10 cellular contexts compared by ENCODE assay signal in the genomic region with DNA sequence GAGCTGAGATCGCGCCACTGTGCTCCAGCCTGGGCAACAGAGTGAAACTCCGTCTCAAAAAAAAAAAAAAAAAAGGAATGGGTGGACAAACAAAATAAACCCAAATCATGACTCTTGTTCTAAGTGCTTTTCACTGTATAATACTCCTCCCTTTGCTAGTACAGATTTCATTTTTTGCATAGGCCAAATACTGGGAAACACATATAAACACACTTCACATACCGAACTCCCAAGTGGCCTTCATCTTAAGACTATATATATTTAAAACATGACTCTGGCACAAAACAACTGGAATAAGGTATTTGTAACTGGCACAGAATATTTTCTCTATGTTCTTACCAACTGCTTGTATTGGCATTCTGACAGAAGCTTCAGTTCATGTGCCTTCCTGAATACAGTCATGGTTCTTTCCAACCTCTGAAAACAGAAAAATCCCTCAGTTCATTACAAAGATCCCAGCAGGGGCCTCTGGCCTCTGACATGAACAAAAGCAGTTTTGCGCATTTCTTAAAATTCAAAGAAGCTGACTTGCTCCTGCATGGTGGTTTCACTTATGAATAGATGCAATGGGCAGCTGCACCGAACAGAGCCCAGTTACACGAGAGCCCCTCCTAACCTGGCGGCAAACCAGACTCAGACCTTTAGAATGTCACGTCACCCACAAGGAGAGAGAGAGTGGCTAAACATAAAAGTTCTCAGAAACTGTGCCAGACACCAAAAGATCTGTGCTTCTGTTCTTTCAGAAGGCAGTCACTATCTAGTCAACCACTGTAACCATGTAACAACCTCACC. TPM values are rescaled to one million over a fixed set of nuclear protein-coding genes. Genes with fewer than 3 reads are reported as not detected.
DNase-seq lines count a peak whose midpoint lies in the region; ATAC-seq and TF ChIP-seq lines count a peak whose summit lies in the region.
"Had no signal": no experiment of that assay in that cellular context is flagged by ENCODE, and none has a peak within 500 bp of the region (broad histone marks: within the 10 kb centered on the region; RNA-seq: fewer than 3 reads in every experiment).

No MANE protein-coding gene starts in this region.

- H3K4me3 ChIP-seq in HCT116 (replicated peaks in 1 of 2; ENCODE audit: low read depth in 1 of 2, low read length in 2 of 2) (no peak overlapping the region), uterus (no peak overlapping the region)
- H3K4me3 ChIP-seq: gastrocnemius medialis had no signal

- TF ChIP-seq POLR2A in HCT116 (IDR thresholded peaks at IDR 0.05; ENCODE audit: borderline replicate concordance, extremely low read depth, insufficient read depth, insufficient read length) (no peak), uterus (IDR thresholded peaks at IDR 0.05) (no peak)

- no peaks in the 10 kb centered on the region for H3K9me2 ChIP-seq in HCT116 (ENCODE audit: insufficient read depth)

- DNase-seq in HCT116 (ENCODE audit: low read depth, low spot score) (no peak), dermis blood vessel endothelial cell (peak; percentile 56), smooth muscle cell of the brain vasculature (ENCODE audit: low read depth, low spot score) (peak; percentile 96), uterus (no peak), NCI-H524 treated with DMSO at 0.1 percent for 48 hours (lab: John Stamatoyannopoulos, UW) (no peak)
- peak; percentile 74 for DNase-seq in activated CD8-positive, alpha-beta memory T cell treated with anti-CD3 and anti-CD28 coated beads for 24 hours
- DNase-seq in NK-92 treated with Interleukin-12 subunit alpha and Interleukin-12 subunit beta, amount 100 ng/mL, for 24 hours (lab: John Stamatoyannopoulos, UW): no peak
- DNase-seq: DND-41, gastrocnemius medialis had no signal

- H4K20me1 ChIP-seq in HCT116 (ENCODE audit: insufficient read depth): no peaks in the 10 kb centered on the region

- H3K27me3 ChIP-seq in HCT116 (ENCODE audit: insufficient read depth, low read length): no peaks in the 10 kb centered on the region
- no peaks in the 10 kb centered on the region for H3K27me3 ChIP-seq in uterus
- H3K27me3 ChIP-seq: gastrocnemius medialis had no signal

- no peaks in the 10 kb centered on the region for H3K4me1 ChIP-seq in HCT116 (ENCODE audit: control insufficient read depth in 1 of 2, insufficient read depth in 2 of 2, low read length in 2 of 2)
- H3K4me1 ChIP-seq in uterus: no peaks in the 10 kb centered on the region
- H3K4me1 ChIP-seq: gastrocnemius medialis had no signal

- CTCF ChIA-PET in HCT116 (lab: Charles Lee): no interaction called here

- POLR2A ChIA-PET in HCT116 (lab: Charles Lee): no interaction called here

- H3K9ac ChIP-seq in HCT116 (ENCODE audit: low read length): no peak overlapping the region

- no peaks in the 10 kb centered on the region for H3K79me2 ChIP-seq in HCT116 (ENCODE audit: insufficient read depth, low read length)

- RAD21 ChIA-PET in HCT116 (lab: Charles Lee; ENCODE audit: low non-redundant PET in 1 of 2, low total read pairs in 2 of 2, uncharacterized antibody in 2 of 2, unreplicated experiment in 2 of 2): no interaction called here

- H3K36me3 ChIP-seq in HCT116 (ENCODE audit: control insufficient read depth in 1 of 2, insufficient read depth in 2 of 2, low read length in 2 of 2): peaks cover 33 to 40% of the 10 kb centered on the region in 2 experiments; a peak in 3 of 4 replicates
- no peaks in the 10 kb centered on the region for H3K36me3 ChIP-seq in uterus

- no peak overlapping the region for H2AFZ ChIP-seq in HCT116 (ENCODE audit: low read depth, low read length, poor library complexity, severe bottlenecking)

- TSS peak; percentile 26 for BruUV-seq in HCT116 (replicated peaks; lab: Mats Ljungman, UMichigan)

- intact Hi-C loops in HCT116 (cut with micrococcal nuclease) (loop anchor here (10.0 kb wide), 1 partner anchor 57 kb away; a partner anchor contains a TSS), uterus (cut with DNase I; ENCODE audit: low total_unique reads) (no loop called here)

- H3K4me2 ChIP-seq in HCT116 (ENCODE audit: low read length): no peak overlapping the region

- TF ChIP-seq CTCF in HCT116 (IDR thresholded peaks at IDR 0.05 in 2 of 3, conservative IDR thresholded peaks at IDR 0.05 in 1 of 3; ENCODE audit: borderline replicate concordance in 1 of 3, insufficient read depth in 1 of 3, low read depth in 2 of 3, low read length in 2 of 3): no peak
- TF ChIP-seq CTCF in uterus (IDR thresholded peaks at IDR 0.05): no peak

- ATAC-seq in HCT116 (no peak), GM19351 (IDR thresholded peaks at IDR 0.05; ENCODE audit: unreplicated experiment) (no peak)
- ATAC-seq: gastrocnemius medialis had no signal

- H3K9me3 ChIP-seq in HCT116 (ENCODE audit: control insufficient read depth in 1 of 2, insufficient read depth in 1 of 2, low read depth in 1 of 2, low read length in 2 of 2) (no peaks in the 10 kb centered on the region), uterus (no peaks in the 10 kb centered on the region)
- H3K9me3 ChIP-seq: gastrocnemius medialis had no signal

- H3K27ac ChIP-seq in HCT116 (ENCODE audit: low read depth, low read length): no peak overlapping the region
- H3K27ac ChIP-seq in uterus: no peak overlapping the region
- H3K27ac ChIP-seq: gastrocnemius medialis had no signal

- TF ChIP-seq RAD21 in HCT116 (IDR thresholded peaks at IDR 0.05; ENCODE audit: low read depth): no peak

TF ChIP-seq in HCT116, 20 proteins besides CTCF, POLR2A, EP300 and RAD21:
- TF ChIP-seq, protein P1, sequence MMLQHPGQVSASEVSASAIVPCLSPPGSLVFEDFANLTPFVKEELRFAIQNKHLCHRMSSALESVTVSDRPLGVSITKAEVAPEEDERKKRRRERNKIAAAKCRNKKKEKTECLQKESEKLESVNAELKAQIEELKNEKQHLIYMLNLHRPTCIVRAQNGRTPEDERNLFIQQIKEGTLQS (IDR thresholded peaks at IDR 0.05): no peak
- TF ChIP-seq, protein P2, sequence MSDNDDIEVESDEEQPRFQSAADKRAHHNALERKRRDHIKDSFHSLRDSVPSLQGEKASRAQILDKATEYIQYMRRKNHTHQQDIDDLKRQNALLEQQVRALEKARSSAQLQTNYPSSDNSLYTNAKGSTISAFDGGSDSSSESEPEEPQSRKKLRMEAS (IDR thresholded peaks at IDR 0.05): no peak
- TF ChIP-seq ZFX (IDR thresholded peaks at IDR 0.05) (no peak), EZH2phosphoT487 (IDR thresholded peaks at IDR 0.05; ENCODE audit: borderline replicate concordance) (no peak), EGR1 (IDR thresholded peaks at IDR 0.05; ENCODE audit: low read depth) (no peak), SRF (IDR thresholded peaks at IDR 0.05; ENCODE audit: low read depth) (no peak)

RNA-seq across cellular contexts. Expression of a gene that starts 19.1 kb away (rescaled TPM):
- total RNA-seq in HCT116 (2021; ENCODE audit: unreplicated experiment): 52.4 TPM
- polyA plus RNA-seq in HCT116 (2012): 32.6 and 47.0 TPM in 2 replicates
- 57.0 and 79.5 TPM in 2 replicates for total RNA-seq in dermis blood vessel endothelial cell
- total RNA-seq in uterus: 100 to 1,000 TPM in 1 of 4 donors, 10 to 100 TPM in 3; 36.5 to 114 (median 58.1) TPM

RNA-seq across cellular contexts. Expression of a gene that starts 23.4 kb away (rescaled TPM):
- total RNA-seq in HCT116 (2021; ENCODE audit: unreplicated experiment): 73.0 TPM
- polyA plus RNA-seq in HCT116 (2012): 40.4 and 51.1 TPM in 2 replicates
- 34.8 and 41.2 TPM in 2 replicates for total RNA-seq in dermis blood vessel endothelial cell
- total RNA-seq in uterus: 10 to 100 TPM; 18.2 to 68.6 (median 38.4) TPM

RNA-seq across cellular contexts. Expression of a gene that starts 58.7 kb away (rescaled TPM):
- total RNA-seq in HCT116 (2021; ENCODE audit: unreplicated experiment) (44.9 TPM), dermis blood vessel endothelial cell (19.2 and 41.2 TPM in 2 replicates), uterus (10 to 100 TPM in 3 of 4 donors, 1 to 10 TPM in 1; 9.7 to 53.9 (median 34.4) TPM)
- 7.3 and 11.5 TPM in 2 replicates for polyA plus RNA-seq in HCT116 (2012)

Comparison
In these comparisons a context has a peak if more than half of its experiments do, and no peak if none do; other contexts are left out.
1. DNase-seq: peak in activated CD8-positive, alpha-beta memory T cell treated with anti-CD3 and anti-CD28 coated beads for 24 hours (single experiment), dermis blood vessel endothelial cell (single experiment) and smooth muscle cell of the brain vasculature (single experiment); none in HCT116 (single experiment), NK-92 treated with Interleukin-12 subunit alpha and Interleukin-12 subunit beta, amount 100 ng/mL, for 24 hours (single experiment), uterus (0 of 2) and NCI-H524 treated with DMSO at 0.1 percent for 48 hours (single experiment).